18 cellular contexts compared by ENCODE assay signal in genomic region chr13:66128692-66129269, GRCh38.
A peak's percentile ranks its signal among the peaks of the same experiment; 100 is the strongest.
DNase-seq lines count a peak whose midpoint lies in the region; ATAC-seq and TF ChIP-seq lines count a peak whose summit lies in the region.
"Had no signal": no experiment of that assay in that cellular context is flagged by ENCODE, and none has a peak within 500 bp of the region (broad histone marks: within the 10 kb centered on the region; RNA-seq: fewer than 3 reads in every experiment).

No MANE protein-coding gene starts in this region.

- peaks cover 4% of the 10 kb centered on the region for H3K36me3 Mint-ChIP-seq in glutamatergic neuron (ENCODE audit: unreplicated experiment)
- H3K36me3 Mint-ChIP-seq: CD14-positive monocyte, T-cell had no signal

- no peaks in the 10 kb centered on the region for H3K4me1 Mint-ChIP-seq in glutamatergic neuron (ENCODE audit: low read depth, unreplicated experiment)
- H3K4me1 Mint-ChIP-seq: CD14-positive monocyte, T-cell had no signal

- H3K9me3 Mint-ChIP-seq in glutamatergic neuron (ENCODE audit: unreplicated experiment) = no peaks in the 10 kb centered on the region

- H3K27ac Mint-ChIP-seq in glutamatergic neuron (ENCODE audit: unreplicated experiment) = no peak overlapping the region
- H3K27ac Mint-ChIP-seq: CD14-positive monocyte; stimulated activated naive CD8-positive, alpha-beta T cell treated with anti-CD3 and anti-CD28 coated beads, Interleukin-15, Interleukin-2, amounts not matched to agents 100 ng/mL and 50 ng/mL, for 24 hours; T-cell had no signal

- TF ChIP-seq CTCF in glutamatergic neuron (IDR thresholded peaks at IDR 0.05; ENCODE audit: partially characterized antibody, unreplicated experiment) = no peak

- no peaks in the 10 kb centered on the region for H3K9me3 ChIP-seq in MG63

- no peak overlapping the region for H3K4me3 ChIP-seq in MG63

- no peaks in the 10 kb centered on the region for H3K27me3 Mint-ChIP-seq in glutamatergic neuron (ENCODE audit: unreplicated experiment)
- H3K27me3 Mint-ChIP-seq: stimulated activated naive CD8-positive, alpha-beta T cell treated with anti-CD3 and anti-CD28 coated beads, Interleukin-15, Interleukin-2, amounts not matched to agents 100 ng/mL and 50 ng/mL, for 24 hours; T-cell had no signal

- DNase-seq in myocyte (ENCODE audit: low read depth) = peak; percentile 5
- no peak for DNase-seq in glutamatergic neuron
- no peak for DNase-seq in NCI-H187 (lab: John Stamatoyannopoulos, UW)
- DNase-seq in MG63 = no peak
- DNase-seq in NCI-H446 (lab: John Stamatoyannopoulos, UW) = no peak
- DNase-seq: activated CD4-positive, alpha-beta T cell treated with anti-CD3 and anti-CD28 coated beads, Interleukin-2, amount 50 U/mL, for 1 hour; HCEC 1CT; hippocampal formation; KBM-7; NCI-H2081 treated with DMSO at 0.1 percent for 48 hours; OCI-M1; stimulated activated CD4-positive, alpha-beta T cell treated with anti-CD3 and anti-CD28 coated beads, Interleukin-1b, Interleukin-23, amount 100 ng/mL, for 48 hours; T-cell had no signal

- H3K4me3 Mint-ChIP-seq in glutamatergic neuron (ENCODE audit: unreplicated experiment) = no peak overlapping the region
- H3K4me3 Mint-ChIP-seq: CD14-positive monocyte; stimulated activated naive CD8-positive, alpha-beta T cell treated with anti-CD3 and anti-CD28 coated beads, Interleukin-15, Interleukin-2, amounts not matched to agents 100 ng/mL and 50 ng/mL, for 24 hours; T-cell had no signal

- ATAC-seq in GM19043 (IDR thresholded peaks at IDR 0.05; ENCODE audit: low read depth, unreplicated experiment) (peak; percentile 91), GM21737 (IDR thresholded peaks at IDR 0.05; ENCODE audit: unreplicated experiment) (peak; percentile 96), HG03103 (IDR thresholded peaks at IDR 0.05; ENCODE audit: low read depth, unreplicated experiment) (peak; percentile 69)
- ATAC-seq: T-cell had no signal

- no peaks in the 10 kb centered on the region for H3K36me3 ChIP-seq in MG63

- H3K27me3 ChIP-seq in MG63 = no peaks in the 10 kb centered on the region; the same call in 1 of the 2 replicates
